ENCODE assay signal across 1 cellular context in the genomic region with DNA sequence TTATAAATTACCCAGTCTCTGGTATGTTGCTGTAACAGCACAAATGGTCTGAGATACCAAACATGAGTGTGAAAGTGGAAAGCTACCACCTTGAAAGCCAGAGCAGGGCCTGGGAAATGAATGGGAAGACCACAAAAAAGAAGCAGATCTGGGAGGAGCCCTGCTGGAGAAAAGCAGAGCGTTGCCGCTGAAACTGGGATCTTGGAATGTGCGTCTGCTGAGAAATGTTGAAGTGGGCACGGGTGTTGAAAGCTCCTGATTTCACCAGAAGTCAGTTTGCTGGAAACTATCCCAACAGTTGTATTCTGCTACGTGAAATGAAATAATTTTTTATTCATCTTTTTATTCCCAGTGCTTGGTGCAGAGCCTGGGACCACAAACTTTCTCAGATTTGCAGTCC.
TF ChIP-seq lines count a peak whose summit lies in the region.

No MANE protein-coding gene starts in this region.

TF ChIP-seq in WTC11, 78 proteins besides CTCF, POLR2A, EP300 and RAD21 (continued from another document):
- TF ChIP-seq ZBTB43 (CRISPR knock-in tag; IDR thresholded peaks at IDR 0.05): no peak
- no peak for TF ChIP-seq ZNF263 (CRISPR knock-in tag; IDR thresholded peaks at IDR 0.05; ENCODE audit: low read depth)
- no peak for TF ChIP-seq ZNF512 (CRISPR knock-in tag; IDR thresholded peaks at IDR 0.05; ENCODE audit: borderline replicate concordance)
- no peak for TF ChIP-seq ZNF423 (CRISPR knock-in tag; IDR thresholded peaks at IDR 0.05)
